In genomic region chr2:223957092-223957851, GRCh38 we compare ENCODE assay signal across 8 cellular contexts. TPM values are rescaled to one million over a fixed set of nuclear protein-coding genes. Genes with fewer than 3 reads are reported as not detected.
DNase-seq lines count a peak whose midpoint lies in the region; ATAC-seq, FAIRE-seq and TF ChIP-seq lines count a peak whose summit lies in the region.

Gene MRPL44, plus strand, starts transcription at chr2:223957463. Its CDS starts 10 bp downstream, at chr2:223957473.

- ATAC-seq in HG03432 (IDR thresholded peaks at IDR 0.05; ENCODE audit: unreplicated experiment) = peak; percentile 93

- TF ChIP-seq POLR2A in GM19099 (IDR thresholded peaks at IDR 0.05; ENCODE audit: extremely low read depth, insufficient read length, low read depth) = peak; percentile 81

- peak within 1 kb of the TSS; percentile 89 for H3K4me3 ChIP-seq in choroid plexus epithelial cell (ENCODE audit: low read depth, low read length)
- H3K4me3 ChIP-seq in kidney (ENCODE audit: low read length in 2 of 2) = peak within 1 kb of the TSS; percentile 81 to 92

- H3K27ac ChIP-seq in kidney (ENCODE audit: low read depth in 2 of 2, low read length in 2 of 2) = peak within 1 kb of the TSS in 1 of 2 donors; percentile 84

- DNase-seq in AG20443 (ENCODE audit: low spot score) = peak; percentile 97
- peak; percentile 93 for DNase-seq in NCI-H510A treated with DMSO at 0.1 percent for 48 hours (lab: John Stamatoyannopoulos, UW)
- DNase-seq in activated CD4-positive, alpha-beta T cell treated with anti-CD3 and anti-CD28 coated beads for 24 hours (ENCODE audit: low read depth in 2 of 2) = peak; percentile 95 to 97
- DNase-seq in choroid plexus epithelial cell (ENCODE audit: low read depth) = peak; percentile 97
- peak; percentile 98 for DNase-seq in kidney
- DNase-seq in stimulated activated CD4-positive, alpha-beta T cell treated with anti-CD3 and anti-CD28 coated beads, Interleukin-15, amount 100 ng/mL, for 48 hours (ENCODE audit: low read depth in 2 of 2) = peak; percentile 89 to 93

- H3K9ac ChIP-seq in kidney (ENCODE audit: low read length in 2 of 2) = peak within 1 kb of the TSS; percentile 66 to 68

- TF ChIP-seq CTCF in choroid plexus epithelial cell (conservative IDR thresholded peaks at IDR 0.05; ENCODE audit: low read depth, low read length) (no peak), kidney (IDR thresholded peaks at IDR 0.05; ENCODE audit: borderline replicate concordance, extremely low read depth, insufficient read depth) (peak; percentile 21)

- peaks cover 0 to 2% of the 10 kb centered on the region in 2 donors for H3K36me3 ChIP-seq in kidney (ENCODE audit: control insufficient read depth in 1 of 2, insufficient read depth in 2 of 2, low read length in 2 of 2)

- no peaks in the 10 kb centered on the region for H3K9me3 ChIP-seq in kidney (ENCODE audit: control insufficient read depth in 1 of 2, low read length in 2 of 2)

- intact Hi-C loops in kidney (cut with DNase I) = no loop called here

- H3K4me1 ChIP-seq in kidney (ENCODE audit: control insufficient read depth in 1 of 2, insufficient read depth in 1 of 2, low read depth in 1 of 2, low read length in 2 of 2) = peaks cover 13 to 24% of the 10 kb centered on the region in 2 donors

- FAIRE-seq in kidney (lab: Jason Lieb, UNC) = peak; percentile 84

RNA-seq across cellular contexts. Expression of gene MRPL44, which starts in this region (rescaled TPM):
- 24.2 TPM for total RNA-seq in kidney
- polyA plus RNA-seq in kidney (ENCODE audit: insufficient read depth, low read depth, low replicate concordance) = 52.7 TPM
